8 cellular contexts compared by ENCODE assay signal in genomic region chr17:80789356-80789902, GRCh38.
A peak's percentile ranks its signal among the peaks of the same experiment; 100 is the strongest.
DNase-seq lines count a peak whose midpoint lies in the region; ATAC-seq lines count a peak whose summit lies in the region.

No MANE protein-coding gene starts in this region.

- intact Hi-C loops in activated naive CD4-positive, alpha-beta T cell treated with anti-CD3 and anti-CD28 coated beads for 36 hours (cut with micrococcal nuclease) = loop anchor here (2.0 to 10.0 kb wide), 3 partner anchors 15 to 532 kb away; partner anchors contain the start of gene NPTX1
- intact Hi-C loops in sciatic nerve (cut with DNase I) = no loop called here

- H3K4me1 Mint-ChIP-seq in activated naive CD4-positive, alpha-beta T cell treated with anti-CD3 and anti-CD28 coated beads for 36 hours (ENCODE audit: low read depth) = peaks cover 91% of the 10 kb centered on the region

- peak; percentile 92 for ATAC-seq in sciatic nerve

- DNase-seq in activated naive CD4-positive, alpha-beta T cell treated with anti-CD3 and anti-CD28 coated beads for 36 hours = peak; percentile 58
- no peak for DNase-seq in activated naive CD4-positive, alpha-beta T cell (lab: John Stamatoyannopoulos, UW)
- DNase-seq in SK-MEL-5 (ENCODE audit: low read depth, low spot score) = peak; percentile 100
- peak; percentile 92 for DNase-seq in fibroblast of gingiva (ENCODE audit: low read depth)
- DNase-seq in sciatic nerve (ENCODE audit: low spot score) = no peak
- DNase-seq in NCI-H2081 treated with DMSO at 0.1 percent for 48 hours (lab: John Stamatoyannopoulos, UW) = no peak
- no peak for DNase-seq in activated CD4-positive, CD25-positive, alpha-beta regulatory T cell (lab: John Stamatoyannopoulos, UW)
- no peak for DNase-seq in effector CD4-positive, alpha-beta T cell

- peaks cover 31% of the 10 kb centered on the region for H3K36me3 Mint-ChIP-seq in activated naive CD4-positive, alpha-beta T cell treated with anti-CD3 and anti-CD28 coated beads for 36 hours (ENCODE audit: low read depth)

- CTCF ChIA-PET in activated naive CD4-positive, alpha-beta T cell treated with anti-CD3 and anti-CD28 coated beads for 36 hours (lab: Charles Lee) = interaction anchor here (2.2 kb wide), 1 partner anchor 8 kb away, joined by 9 read pairs; no protein-coding TSS in a partner anchor

- H3K27ac Mint-ChIP-seq in activated naive CD4-positive, alpha-beta T cell treated with anti-CD3 and anti-CD28 coated beads for 36 hours = peak overlapping the region; percentile 94

- H3K9me3 Mint-ChIP-seq in activated naive CD4-positive, alpha-beta T cell treated with anti-CD3 and anti-CD28 coated beads for 36 hours = peaks cover 2% of the 10 kb centered on the region

- peak overlapping the region; percentile 50 for H3K4me3 Mint-ChIP-seq in activated naive CD4-positive, alpha-beta T cell treated with anti-CD3 and anti-CD28 coated beads for 36 hours

- in situ Hi-C loops in SK-MEL-5 (cut with HindIII; ENCODE audit: low pct_unique_long_range_greater_than_20kb, low sequenced_read_pairs) = no loop called here

- H3K27me3 Mint-ChIP-seq in activated naive CD4-positive, alpha-beta T cell treated with anti-CD3 and anti-CD28 coated beads for 36 hours (ENCODE audit: low read depth) = no peaks in the 10 kb centered on the region

Comparison
In these comparisons a context has a peak if more than half of its experiments do, and no peak if none do; other contexts are left out.
1. DNase-seq: peak in activated naive CD4-positive, alpha-beta T cell treated with anti-CD3 and anti-CD28 coated beads for 36 hours (single experiment), SK-MEL-5 (single experiment) and fibroblast of gingiva (single experiment); none in activated naive CD4-positive, alpha-beta T cell (0 of 4), sciatic nerve (single experiment), NCI-H2081 treated with DMSO at 0.1 percent for 48 hours (single experiment), activated CD4-positive, CD25-positive, alpha-beta regulatory T cell (0 of 4) and effector CD4-positive, alpha-beta T cell (single experiment).